In the genomic region with DNA sequence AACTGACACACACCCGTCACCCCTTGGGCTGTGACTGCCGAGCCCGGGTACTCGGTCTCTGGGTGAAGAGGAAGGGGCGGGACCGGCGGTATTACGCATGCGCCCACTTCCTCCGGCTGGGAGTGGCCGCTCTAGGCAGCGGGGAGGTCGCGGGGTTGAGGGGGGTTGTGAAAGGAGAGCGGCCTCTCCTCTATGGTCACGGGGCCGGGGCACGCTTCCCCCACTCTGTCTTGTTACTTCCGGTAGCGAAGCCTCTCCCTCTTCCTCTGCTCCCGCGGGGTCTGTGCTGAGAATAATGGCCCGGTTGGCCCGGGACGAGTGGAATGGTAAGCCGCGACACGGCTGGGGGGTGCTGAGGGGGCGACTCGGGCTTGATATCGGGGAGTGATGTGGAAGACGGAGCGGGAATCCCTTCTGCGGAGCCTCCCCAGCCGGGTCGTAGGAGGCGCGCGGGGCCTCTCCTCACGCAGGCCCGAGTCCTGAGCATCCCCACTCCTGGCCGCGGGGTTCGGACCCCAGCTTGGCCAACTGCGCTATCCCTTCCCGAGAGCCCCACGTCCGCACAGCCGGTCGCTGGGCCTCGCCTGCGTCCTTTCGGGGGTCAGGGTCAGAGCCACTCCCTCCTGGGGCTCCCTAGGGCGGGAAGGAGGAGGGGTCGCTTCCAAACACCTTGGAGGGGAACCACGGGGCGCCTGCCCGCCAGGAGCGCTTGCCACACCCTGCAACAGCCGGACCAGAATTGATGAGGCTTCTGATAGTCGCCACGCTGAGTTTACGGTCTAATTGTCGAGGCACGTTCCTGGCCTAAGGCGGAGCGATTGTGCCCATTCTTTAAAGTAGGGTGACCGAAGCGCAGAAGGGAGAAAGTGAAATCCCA, we compare ENCODE assay signal across 8 cellular contexts. TPM values are rescaled to one million over a fixed set of nuclear protein-coding genes. Genes with fewer than 3 reads are reported as not detected.
DNase-seq lines count a peak whose midpoint lies in the region; ATAC-seq lines count a peak whose summit lies in the region.

A gene with protein sequence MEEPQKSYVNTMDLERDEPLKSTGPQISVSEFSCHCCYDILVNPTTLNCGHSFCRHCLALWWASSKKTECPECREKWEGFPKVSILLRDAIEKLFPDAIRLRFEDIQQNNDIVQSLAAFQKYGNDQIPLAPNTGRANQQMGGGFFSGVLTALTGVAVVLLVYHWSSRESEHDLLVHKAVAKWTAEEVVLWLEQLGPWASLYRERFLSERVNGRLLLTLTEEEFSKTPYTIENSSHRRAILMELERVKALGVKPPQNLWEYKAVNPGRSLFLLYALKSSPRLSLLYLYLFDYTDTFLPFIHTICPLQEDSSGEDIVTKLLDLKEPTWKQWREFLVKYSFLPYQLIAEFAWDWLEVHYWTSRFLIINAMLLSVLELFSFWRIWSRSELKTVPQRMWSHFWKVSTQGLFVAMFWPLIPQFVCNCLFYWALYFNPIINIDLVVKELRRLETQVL (plus strand): TSS at position 259 of the 877 bp plus-strand sequence. CDS start 11,396 bp downstream, outside the sequence.

- DNase-seq in COLO668 (lab: John Stamatoyannopoulos, UW; ENCODE audit: unreplicated experiment), result peak; percentile 97
- peak; percentile 98 for DNase-seq in HT1080 (ENCODE audit: low read depth)
- DNase-seq in NOMO-1 treated with DMSO at 0.1 percent for 48 hours (lab: John Stamatoyannopoulos, UW; ENCODE audit: unreplicated experiment), result peak; percentile 98
- DNase-seq in activated CD8-positive, alpha-beta memory T cell treated with anti-CD3 and anti-CD28 coated beads for 4 hours (ENCODE audit: low read depth in 2 of 2), result peak; percentile 99
- DNase-seq in effector memory CD8-positive, alpha-beta T cell, result peak; percentile 99
- peak; percentile 97 to 99 for DNase-seq in memory B cell (ENCODE audit: low spot score in 2 of 2)
- DNase-seq in stimulated activated CD8-positive, alpha-beta memory T cell treated with anti-CD3 and anti-CD28 coated beads, Interleukin-12 subunit alpha, Interleukin-12 subunit beta, amount 100 ng/mL, for 24 hours (ENCODE audit: extremely low read depth), result peak; percentile 99

- peaks cover 46 to 65% of the 10 kb centered on the region in 2 donors for H3K4me1 Mint-ChIP-seq in effector memory CD8-positive, alpha-beta T cell (ENCODE audit: low read depth in 2 of 2)
- H3K4me1 Mint-ChIP-seq in memory B cell, result peaks cover 35% of the 10 kb centered on the region

- peak within 1 kb of the TSS; percentile 88 to 95 for H3K27ac Mint-ChIP-seq in effector memory CD8-positive, alpha-beta T cell
- peak within 1 kb of the TSS; percentile 93 for H3K27ac Mint-ChIP-seq in memory B cell

- peaks cover 43% of the 10 kb centered on the region for H3K36me3 Mint-ChIP-seq in effector memory CD8-positive, alpha-beta T cell (ENCODE audit: insufficient read depth)
- peaks cover 4% of the 10 kb centered on the region for H3K36me3 Mint-ChIP-seq in memory B cell

- peak; percentile 70 for ATAC-seq in GM21360 (IDR thresholded peaks at IDR 0.05; ENCODE audit: unreplicated experiment)
- ATAC-seq in effector memory CD8-positive, alpha-beta T cell (replicated peaks), result peak; percentile 70
- ATAC-seq in memory B cell (ENCODE audit: low read depth), result peak; percentile 73

- H3K4me3 Mint-ChIP-seq in effector memory CD8-positive, alpha-beta T cell, result peak within 1 kb of the TSS; percentile 88 to 92
- peak within 1 kb of the TSS; percentile 100 for H3K4me3 Mint-ChIP-seq in memory B cell

- H3K27me3 Mint-ChIP-seq in effector memory CD8-positive, alpha-beta T cell, result no peaks in the 10 kb centered on the region
- no peaks in the 10 kb centered on the region for H3K27me3 Mint-ChIP-seq in memory B cell

- peaks cover 2 to 6% of the 10 kb centered on the region in 2 donors for H3K9me3 Mint-ChIP-seq in effector memory CD8-positive, alpha-beta T cell
- peaks cover 3% of the 10 kb centered on the region for H3K9me3 Mint-ChIP-seq in memory B cell

RNA-seq across cellular contexts. Expression of the gene that starts here (rescaled TPM):
- 83.2 and 92.3 TPM in 2 replicates for total RNA-seq in HT1080 (2014; rRNA removed; shearing (Covaris generic))
- 98.4 and 101 TPM in 2 replicates for polyA plus RNA-seq in HT1080 (2015; cell fraction: cytosol; rRNA removed)
- 84.6 and 84.7 TPM in 2 replicates for polyA plus RNA-seq in HT1080 (2015; cell fraction: nucleus; rRNA removed)

Comparison
In these comparisons a context has a peak if more than half of its experiments do, and no peak if none do; other contexts are left out.
1. Peak in every context shown above with its lines: DNase-seq and ATAC-seq.